In the genomic region with DNA sequence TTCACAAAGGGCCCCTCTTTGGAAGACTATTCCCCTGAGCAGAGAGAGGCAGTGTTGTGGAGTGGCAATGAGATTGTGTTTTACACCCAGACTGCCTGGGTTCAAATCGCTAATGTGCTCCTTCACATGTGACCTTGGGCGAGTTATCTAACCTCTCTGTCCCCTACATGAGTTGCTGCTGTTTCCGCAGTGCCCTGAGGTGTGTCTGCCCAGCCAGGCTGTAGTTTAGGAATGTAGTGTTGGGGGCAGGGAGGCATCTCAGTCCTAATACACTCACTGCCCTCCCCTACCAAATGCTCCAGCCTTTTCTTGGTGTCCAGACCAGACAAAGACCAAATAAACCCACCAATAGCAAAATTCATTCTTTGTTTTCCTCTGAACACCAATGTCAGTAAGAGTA, we compare ENCODE assay signal across 18 cellular contexts.
DNase-seq lines count a peak whose midpoint lies in the region; ATAC-seq and TF ChIP-seq lines count a peak whose summit lies in the region.
"Had no signal": no experiment of that assay in that cellular context is flagged by ENCODE, and none has a peak within 500 bp of the region (broad histone marks: within the 10 kb centered on the region; RNA-seq: fewer than 3 reads in every experiment).

No MANE protein-coding gene starts in this region.

- no peak overlapping the region for H3K4me3 ChIP-seq in right atrium auricular region
- no peak overlapping the region for H3K4me3 ChIP-seq in IMR-90 (ENCODE audit: insufficient read depth, low read depth, low read length)
- H3K4me3 ChIP-seq in WERI-Rb-1 (ENCODE audit: low read depth, low read length), result no peak overlapping the region
- H3K4me3 ChIP-seq: SK-N-MC had no signal

- WGBS in IMR-90 (ENCODE audit: extremely low coverage in 2 of 2, insufficient read length in 1 of 2), 2 experiments, result no CpG with 5 or more reads among the region's 3 CpGs

- dilution Hi-C loops in IMR-90 (cut with HindIII; ENCODE audit: low sequenced_read_pairs, unreplicated experiment), result no loop called here

- H3K27ac ChIP-seq in right atrium auricular region, result no peak overlapping the region
- H3K27ac ChIP-seq in IMR-90 (ENCODE audit: insufficient read depth, low read length), result no peak overlapping the region
- peak overlapping the region; percentile 4 for H3K27ac ChIP-seq in temporal lobe (ENCODE audit: low read depth, low read length)
- no peak overlapping the region for H3K27ac ChIP-seq in WERI-Rb-1
- H3K27ac ChIP-seq: 22Rv1, SK-N-MC had no signal

- in situ Hi-C loops in IMR-90 (cut with MboI; ENCODE audit: low sequenced_read_pairs), result no loop called here

- H3K4me1 ChIP-seq in right atrium auricular region (no peaks in the 10 kb centered on the region), IMR-90 (ENCODE audit: control insufficient read depth, insufficient read depth, low read length) (peaks cover 13% of the 10 kb centered on the region)

- no peak overlapping the region for H3K4me2 ChIP-seq in IMR-90 (ENCODE audit: low read depth, low read length)

- H3K9ac ChIP-seq in IMR-90 (ENCODE audit: low read depth, low read length), result no peak overlapping the region

- no peak overlapping the region for H2AK9ac ChIP-seq in IMR-90 (replicated peaks; ENCODE audit: low read depth, low read length, poor library complexity)

- H3K23ac ChIP-seq in IMR-90 (ENCODE audit: low read depth, low read length), result peak overlapping the region; percentile 8; the same call in 1 of the 2 replicates

- ATAC-seq in Right ventricle myocardium superior (ENCODE audit: poor library complexity) (peak; percentile 41), IMR-90 (ENCODE audit: low read depth) (no peak)
- ATAC-seq: Panc1 had no signal

- H3K56ac ChIP-seq in IMR-90 (ENCODE audit: extremely low read depth, insufficient read depth, low read length), result no peak overlapping the region

- no peaks in the 10 kb centered on the region for H3K27me3 ChIP-seq in right atrium auricular region
- peaks cover 3% of the 10 kb centered on the region; the same call in 1 of the 2 replicates for H3K27me3 ChIP-seq in IMR-90 (ENCODE audit: control insufficient read depth, insufficient read depth, low read length)
- H3K27me3 ChIP-seq in WERI-Rb-1 (ENCODE audit: insufficient read depth, low read depth, severe bottlenecking), result no peaks in the 10 kb centered on the region

- peak overlapping the region; percentile 28; the same call in 1 of the 2 replicates for H2BK120ac ChIP-seq in IMR-90 (ENCODE audit: low read depth, low read length)

- CTCF ChIA-PET in IMR-90 (lab: Yijun Ruan, JAX), result no interaction called here

- TF ChIP-seq RAD21 in IMR-90 (IDR thresholded peaks at IDR 0.05; ENCODE audit: low read length), result no peak

- H3K9me3 ChIP-seq in right atrium auricular region, result no peaks in the 10 kb centered on the region
- H3K9me3 ChIP-seq in IMR-90 (ENCODE audit: control insufficient read depth, insufficient read depth, low read length), result peaks cover 9% of the 10 kb centered on the region
- H3K9me3 ChIP-seq in WERI-Rb-1 (ENCODE audit: severe bottlenecking), result peaks cover 16% of the 10 kb centered on the region

- TF ChIP-seq CTCF in right atrium auricular region (IDR thresholded peaks at IDR 0.05), result no peak
- no peak for TF ChIP-seq CTCF in IMR-90 (conservative IDR thresholded peaks at IDR 0.05; ENCODE audit: low read depth, low read length)
- TF ChIP-seq CTCF in WERI-Rb-1 (IDR thresholded peaks at IDR 0.05; ENCODE audit: low read depth, low read length), result no peak

- peak overlapping the region in 1 of 2 experiments; percentile 11; a peak in 1 of 4 replicates for H4K8ac ChIP-seq in IMR-90 (ENCODE audit: low read depth in 2 of 2, low read length in 2 of 2)

- no peak for DNase-seq in Right ventricle myocardium superior
- DNase-seq in right atrium auricular region (ENCODE audit: low spot score), result no peak
- no peak for DNase-seq in IMR-90
- peak; percentile 66 for DNase-seq in islet precursor cell
- no peak for DNase-seq in NOMO-1 (lab: John Stamatoyannopoulos, UW; ENCODE audit: unreplicated experiment in 2 of 2)
- no peak for DNase-seq in NCI-H1694 (lab: John Stamatoyannopoulos, UW)
- no peak for DNase-seq in WERI-Rb-1
- DNase-seq: DMS79 treated with DMSO at 0.1 percent for 48 hours, HFFc6, NCI-H1417, NCI-H2029, NCI-H2171 treated with DMSO at 0.1 percent for 48 hours, NCI-H446 treated with DMSO at 0.1 percent for 48 hours, NCI-H774 had no signal

- no peaks in the 10 kb centered on the region for H3K36me3 ChIP-seq in right atrium auricular region
- H3K36me3 ChIP-seq in IMR-90 (ENCODE audit: control insufficient read depth, insufficient read depth, low read length), result no peaks in the 10 kb centered on the region
- H3K36me3 ChIP-seq in WERI-Rb-1, result no peaks in the 10 kb centered on the region

- no peaks in the 10 kb centered on the region for H3K79me1 ChIP-seq in IMR-90 (ENCODE audit: low read depth in 1 of 2, low read length in 2 of 2)

- peak overlapping the region; percentile 78; the same call in 1 of the 2 replicates for H3K14ac ChIP-seq in IMR-90 (replicated peaks; ENCODE audit: low read depth, low read length)

- no peak overlapping the region for H2BK5ac ChIP-seq in IMR-90 (ENCODE audit: low read depth, low read length, poor library complexity, severe bottlenecking)

- no peak overlapping the region for H3K18ac ChIP-seq in IMR-90 (ENCODE audit: low read depth, low read length)

- TF ChIP-seq POLR2A in IMR-90 (IDR thresholded peaks at IDR 0.05; ENCODE audit: low read depth, low read length), result no peak

- peak overlapping the region; percentile 57 for H2BK20ac ChIP-seq in IMR-90 (ENCODE audit: low read depth, low read length)

- peak overlapping the region; percentile 28 for H2AFZ ChIP-seq in IMR-90 (replicated peaks; ENCODE audit: low read length, poor library complexity)

- POLR2A ChIA-PET in IMR-90 (lab: Charles Lee; ENCODE audit: unreplicated experiment), result no interaction called here

- H3K4ac ChIP-seq in IMR-90 (ENCODE audit: low read depth, low read length), result peak overlapping the region; percentile 55

- peak overlapping the region; percentile 59; the same call in 1 of the 3 replicates for H2BK15ac ChIP-seq in IMR-90 (ENCODE audit: low read depth, low read length)

- H4K5ac ChIP-seq in IMR-90 (ENCODE audit: low read depth, low read length), result no peak overlapping the region

- H4K20me1 ChIP-seq in IMR-90 (ENCODE audit: insufficient read depth, low read length), result no peaks in the 10 kb centered on the region

- intact Hi-C loops in Right ventricle myocardium superior (cut with DNase I) (no loop called here), IMR-90 (cut with micrococcal nuclease) (no loop called here)

- H2AK5ac ChIP-seq in IMR-90 (ENCODE audit: low read depth, low read length), result peak overlapping the region; percentile 48; the same call in 1 of the 2 replicates

- peaks cover 9% of the 10 kb centered on the region; the same call in 1 of the 2 replicates for H3K9me1 ChIP-seq in IMR-90 (ENCODE audit: insufficient read depth, low read length)

- H4K91ac ChIP-seq in IMR-90 (ENCODE audit: insufficient read depth, low read depth, low read length), result peak overlapping the region; percentile 33; the same call in 1 of the 2 replicates

- no TSS peak for BruUV-seq in IMR-90 (replicated peaks; lab: Mats Ljungman, UMichigan)

TF ChIP-seq in IMR-90, 13 proteins besides CTCF, POLR2A, EP300 and RAD21:
- no peak for TF ChIP-seq NFE2L2 (IDR thresholded peaks at IDR 0.05; ENCODE audit: low read depth, low read length)
- TF ChIP-seq, protein P1, sequence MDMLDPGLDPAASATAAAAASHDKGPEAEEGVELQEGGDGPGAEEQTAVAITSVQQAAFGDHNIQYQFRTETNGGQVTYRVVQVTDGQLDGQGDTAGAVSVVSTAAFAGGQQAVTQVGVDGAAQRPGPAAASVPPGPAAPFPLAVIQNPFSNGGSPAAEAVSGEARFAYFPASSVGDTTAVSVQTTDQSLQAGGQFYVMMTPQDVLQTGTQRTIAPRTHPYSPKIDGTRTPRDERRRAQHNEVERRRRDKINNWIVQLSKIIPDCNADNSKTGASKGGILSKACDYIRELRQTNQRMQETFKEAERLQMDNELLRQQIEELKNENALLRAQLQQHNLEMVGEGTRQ (IDR thresholded peaks at IDR 0.05; ENCODE audit: low read depth, low read length), result no peak
- no peak for TF ChIP-seq BHLHE40 (IDR thresholded peaks at IDR 0.05; ENCODE audit: low read depth, low read length)
- TF ChIP-seq FOS (IDR thresholded peaks at IDR 0.05; ENCODE audit: low read depth, low read length), result no peak
- TF ChIP-seq MAFK (IDR thresholded peaks at IDR 0.05; ENCODE audit: low read depth, low read length), result no peak
- TF ChIP-seq, protein P2, sequence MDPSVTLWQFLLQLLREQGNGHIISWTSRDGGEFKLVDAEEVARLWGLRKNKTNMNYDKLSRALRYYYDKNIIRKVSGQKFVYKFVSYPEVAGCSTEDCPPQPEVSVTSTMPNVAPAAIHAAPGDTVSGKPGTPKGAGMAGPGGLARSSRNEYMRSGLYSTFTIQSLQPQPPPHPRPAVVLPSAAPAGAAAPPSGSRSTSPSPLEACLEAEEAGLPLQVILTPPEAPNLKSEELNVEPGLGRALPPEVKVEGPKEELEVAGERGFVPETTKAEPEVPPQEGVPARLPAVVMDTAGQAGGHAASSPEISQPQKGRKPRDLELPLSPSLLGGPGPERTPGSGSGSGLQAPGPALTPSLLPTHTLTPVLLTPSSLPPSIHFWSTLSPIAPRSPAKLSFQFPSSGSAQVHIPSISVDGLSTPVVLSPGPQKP (IDR thresholded peaks at IDR 0.05; ENCODE audit: borderline replicate concordance, low read depth, low read length), result no peak
